Comparison of ENCODE assay signal across 17 cellular contexts in genomic region chr6:139438775-139439174, GRCh38.
A peak's percentile ranks its signal among the peaks of the same experiment; 100 is the strongest.
DNase-seq lines count a peak whose midpoint lies in the region; ATAC-seq, FAIRE-seq and TF ChIP-seq lines count a peak whose summit lies in the region.
"Had no signal": no experiment of that assay in that cellular context is flagged by ENCODE, and none has a peak within 500 bp of the region (broad histone marks: within the 10 kb centered on the region; RNA-seq: fewer than 3 reads in every experiment).

No MANE protein-coding gene starts in this region.

- H3K4me1 ChIP-seq in esophagus muscularis mucosa (peaks cover 6 to 22% (median 13%) of the 10 kb centered on the region in 4 donors), sigmoid colon (peaks cover 0 to 33% (median 10%) of the 10 kb centered on the region in 4 donors)

- H3K27ac ChIP-seq in esophagus muscularis mucosa (replicated peaks in 1 of 4) (peak overlapping the region in 3 of 4 donors; percentile 14 to 39 (median 38)), sigmoid colon (peak overlapping the region; percentile 39 to 51 (median 47))

- WGBS in esophagus muscularis mucosa: 73% methylated on average over 5 of the region's 5 CpGs
- 84 to 90% methylated on average over 5 of the region's 5 CpGs for WGBS in sigmoid colon, 2 donors

- no peaks in the 10 kb centered on the region for H3K27me3 ChIP-seq in esophagus muscularis mucosa
- H3K27me3 ChIP-seq in sigmoid colon: no peaks in the 10 kb centered on the region

- H3K36me3 ChIP-seq in esophagus muscularis mucosa: no peaks in the 10 kb centered on the region
- no peaks in the 10 kb centered on the region for H3K36me3 ChIP-seq in sigmoid colon

- DNase-seq in esophagus muscularis mucosa (ENCODE audit: extremely low spot score) (no peak), sigmoid colon (no peak), HCEC 1CT (no peak)
- DNase-seq: C1 segment of cervical spinal cord; Calu3; CD4-positive, alpha-beta memory T cell; COR-L47; DMS53; DMS79 treated with DMSO at 0.1 percent for 48 hours; H9; HFFc6 had no signal

- ATAC-seq in GM18870 (IDR thresholded peaks at IDR 0.05; ENCODE audit: unreplicated experiment): no peak
- no peak for ATAC-seq in activated CD4-positive, CD25-positive, alpha-beta regulatory T cell treated with anti-CD3 and anti-CD28 coated beads, Interleukin-2, amount 50 U/mL, for 24 hours
- ATAC-seq: GM23338 had no signal

- peak; percentile 3 for FAIRE-seq in G401.6 (lab: Jason Lieb, UNC)
- FAIRE-seq: GM12892, GM19239 had no signal

- no peak for TF ChIP-seq CTCF in esophagus muscularis mucosa (IDR thresholded peaks at IDR 0.05)
- TF ChIP-seq CTCF in sigmoid colon (IDR thresholded peaks at IDR 0.05): no peak

- intact Hi-C loops in esophagus muscularis mucosa (cut with DNase I) (no loop called here), sigmoid colon (cut with DNase I) (no loop called here)

- no peak overlapping the region for H3K4me3 ChIP-seq in esophagus muscularis mucosa
- H3K4me3 ChIP-seq in sigmoid colon: no peak overlapping the region
- H3K4me3 ChIP-seq: GM23338 had no signal

- no peak for TF ChIP-seq POLR2A in esophagus muscularis mucosa (IDR thresholded peaks at IDR 0.05; ENCODE audit: low read depth)
- TF ChIP-seq POLR2A in sigmoid colon (IDR thresholded peaks at IDR 0.05): no peak

- no peaks in the 10 kb centered on the region for H3K9me3 ChIP-seq in esophagus muscularis mucosa
- no peaks in the 10 kb centered on the region for H3K9me3 ChIP-seq in sigmoid colon

- TF ChIP-seq EP300 in esophagus muscularis mucosa (IDR thresholded peaks at IDR 0.05) (no peak), sigmoid colon (IDR thresholded peaks at IDR 0.05) (no peak)
